ENCODE assay signal across 1 cellular context in genomic region chr6:131946992-131947955, GRCh38.
A peak's percentile ranks its signal among the peaks of the same experiment; 100 is the strongest.
TF ChIP-seq lines count a peak whose summit lies in the region.

No MANE protein-coding gene starts in this region.

TF ChIP-seq in HepG2, 621 proteins besides CTCF, POLR2A, EP300 and RAD21 (continued from another document and continues in another):
- TF ChIP-seq TFAP4 (IDR thresholded peaks at IDR 0.05; ENCODE audit: borderline replicate concordance, low read depth) (peak; percentile 18; the same call in 1 of the 2 replicates), FOXA3 (CRISPR knock-in tag; IDR thresholded peaks at IDR 0.05) (peak; percentile 17; the same call in 1 of the 2 replicates), ZC3H13 (CRISPR knock-in tag; IDR thresholded peaks at IDR 0.05) (peak; percentile 68; the same call in 1 of the 2 replicates), PRMT3 (CRISPR knock-in tag; IDR thresholded peaks at IDR 0.05; ENCODE audit: borderline replicate concordance, low read depth) (peak; percentile 48; the same call in 1 of the 2 replicates), ZNF121 (CRISPR knock-in tag; IDR thresholded peaks at IDR 0.05) (no peak), NCOA5 (CRISPR knock-in tag; IDR thresholded peaks at IDR 0.05) (no peak), NFKB2 (CRISPR knock-in tag; IDR thresholded peaks at IDR 0.05; ENCODE audit: borderline replicate concordance) (no peak), MXD3 (CRISPR knock-in tag; IDR thresholded peaks at IDR 0.05) (no peak), CENPX (CRISPR knock-in tag; IDR thresholded peaks at IDR 0.05) (no peak), NFRKB (IDR thresholded peaks at IDR 0.05) (no peak), ISX (CRISPR knock-in tag; conservative IDR thresholded peaks at IDR 0.05) (no peak), ZSCAN5A (CRISPR knock-in tag; IDR thresholded peaks at IDR 0.05; ENCODE audit: borderline replicate concordance) (no peak), ZKSCAN8 (CRISPR knock-in tag; IDR thresholded peaks at IDR 0.05; ENCODE audit: borderline replicate concordance) (peak; percentile 45; the same call in 1 of the 2 replicates), SRSF9 (IDR thresholded peaks at IDR 0.05; ENCODE audit: borderline replicate concordance, insufficient read depth, low read depth, low read length, poor library complexity, severe bottlenecking) (no peak), BCL6 (CRISPR knock-in tag; IDR thresholded peaks at IDR 0.05) (no peak; the same call in 1 of the 2 replicates), MIER2 (CRISPR knock-in tag; IDR thresholded peaks at IDR 0.05) (0 out of 2 replicates have a peak, but pooled peaks have one; percentile 12), ZNF160 (CRISPR knock-in tag; IDR thresholded peaks at IDR 0.05) (no peak), ATF7 (IDR thresholded peaks at IDR 0.05) (no peak), ATF7 (CRISPR knock-in tag; IDR thresholded peaks at IDR 0.05) (no peak), TBL1XR1 (IDR thresholded peaks at IDR 0.05; ENCODE audit: borderline replicate concordance, low read length, partially characterized antibody) (no peak), HOXD1 (CRISPR knock-in tag; IDR thresholded peaks at IDR 0.05) (no peak), ZNF276 (CRISPR knock-in tag; IDR thresholded peaks at IDR 0.05; ENCODE audit: low read depth) (no peak), ZNF451 (CRISPR knock-in tag; IDR thresholded peaks at IDR 0.05) (no peak), FOXP1 (IDR thresholded peaks at IDR 0.05) (no peak), FOXP1 (CRISPR knock-in tag; IDR thresholded peaks at IDR 0.05) (0 out of 2 replicates have a peak, but pooled peaks have one; percentile 42), TOE1 (CRISPR knock-in tag; IDR thresholded peaks at IDR 0.05) (no peak), KDM6A (CRISPR knock-in tag; IDR thresholded peaks at IDR 0.05; ENCODE audit: low read depth) (no peak), SOX5 (CRISPR knock-in tag; IDR thresholded peaks at IDR 0.05; ENCODE audit: borderline replicate concordance) (peak; percentile 51; the same call in 1 of the 2 replicates), DNMT3B (CRISPR knock-in tag; conservative IDR thresholded peaks at IDR 0.05) (0 out of 2 replicates have a peak, but pooled peaks have one; percentile 20), ATF4 (CRISPR knock-in tag; IDR thresholded peaks at IDR 0.05) (peak in 1 of 2 experiments; percentile 21; a peak in 1 of 4 replicates), ASH2L (IDR thresholded peaks at IDR 0.05; ENCODE audit: insufficient read length, low read depth, low read length) (peak; percentile 23), MBNL3 (CRISPR knock-in tag; conservative IDR thresholded peaks at IDR 0.05) (no peak), ZNF20 (CRISPR knock-in tag; IDR thresholded peaks at IDR 0.05) (no peak), TSC22D2 (CRISPR knock-in tag; IDR thresholded peaks at IDR 0.05; ENCODE audit: borderline replicate concordance) (0 out of 2 replicates have a peak, but pooled peaks have one; percentile 36), ATF6 (CRISPR knock-in tag; conservative IDR thresholded peaks at IDR 0.05) (no peak), ZNF441 (CRISPR knock-in tag; IDR thresholded peaks at IDR 0.05; ENCODE audit: borderline replicate concordance) (no peak), DRAP1 (CRISPR knock-in tag; IDR thresholded peaks at IDR 0.05) (peak; percentile 9; the same call in 1 of the 2 replicates), ZBED4 (CRISPR knock-in tag; IDR thresholded peaks at IDR 0.05; ENCODE audit: borderline replicate concordance) (no peak), PRPF4 (IDR thresholded peaks at IDR 0.05; ENCODE audit: low read depth, low read length, poor library complexity, severe bottlenecking) (no peak), RERE (CRISPR knock-in tag; IDR thresholded peaks at IDR 0.05; ENCODE audit: low read depth) (no peak), MLXIP (CRISPR knock-in tag; IDR thresholded peaks at IDR 0.05; ENCODE audit: borderline replicate concordance) (no peak)
